ENCODE assay signal across 16 cellular contexts in the genomic region with DNA sequence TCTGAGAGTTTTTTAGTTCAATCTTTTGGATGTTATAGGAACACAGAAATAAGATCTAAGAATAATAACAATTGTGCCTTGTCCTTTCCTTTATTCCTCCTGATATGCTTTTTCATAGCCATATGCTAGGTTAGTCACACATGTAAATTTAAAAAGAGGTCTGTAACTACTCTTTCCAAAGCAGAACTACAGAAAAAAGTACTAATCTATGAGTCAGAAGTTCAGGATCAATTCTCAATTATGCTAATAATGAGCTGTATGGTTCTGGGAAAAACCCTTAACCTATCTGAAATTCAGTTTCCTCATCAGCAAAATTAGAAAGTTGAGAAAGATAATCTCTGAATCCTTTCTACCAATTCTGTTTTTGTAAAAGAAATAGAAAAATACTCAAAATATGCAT. TPM values are rescaled to one million over a fixed set of nuclear protein-coding genes. Genes with fewer than 3 reads are reported as not detected.
DNase-seq lines count a peak whose midpoint lies in the region; ATAC-seq lines count a peak whose summit lies in the region.
"Had no signal": no experiment of that assay in that cellular context is flagged by ENCODE, and none has a peak within 500 bp of the region (broad histone marks: within the 10 kb centered on the region; RNA-seq: fewer than 3 reads in every experiment).

No MANE protein-coding gene starts in this region.

- DNase-seq in activated CD4-positive, CD25-positive, alpha-beta regulatory T cell (lab: John Stamatoyannopoulos, UW) = no peak
- no peak for DNase-seq in activated naive CD4-positive, alpha-beta T cell treated with anti-CD3 and anti-CD28 coated beads, Interleukin-2, amount 50 U/mL, for 72 hours (ENCODE audit: low spot score in 2 of 2)
- no peak for DNase-seq in activated naive CD4-positive, alpha-beta T cell treated with anti-CD3 and anti-CD28 coated beads for 36 hours
- DNase-seq in stimulated activated naive CD8-positive, alpha-beta T cell treated with anti-CD3 and anti-CD28 coated beads, Interleukin-15, Interleukin-2, amounts not matched to agents 100 U/mL and 50 U/mL, for 24 hours = no peak
- DNase-seq in stimulated activated naive CD8-positive, alpha-beta T cell treated with anti-CD3 and anti-CD28 coated beads, Interleukin-15, amount 100 ng/mL, for 72 hours = no peak
- DNase-seq in left cardiac atrium = no peak
- DNase-seq: Caco-2; CD4-positive, CD25-positive, alpha-beta regulatory T cell; CD8-positive, alpha-beta T cell; DMS153; DND-41; GM23248; H7; HCEC 1CT had no signal

- H3K4me3 Mint-ChIP-seq in activated naive CD4-positive, alpha-beta T cell treated with anti-CD3 and anti-CD28 coated beads for 36 hours = no peak overlapping the region
- H3K4me3 Mint-ChIP-seq in stimulated activated naive CD8-positive, alpha-beta T cell treated with anti-CD3 and anti-CD28 coated beads, Interleukin-15, amount 100 ng/mL, for 72 hours = no peak overlapping the region
- H3K4me3 Mint-ChIP-seq: B cell; CD4-positive, CD25-positive, alpha-beta regulatory T cell; CD8-positive, alpha-beta T cell had no signal

- H3K36me3 Mint-ChIP-seq in activated naive CD4-positive, alpha-beta T cell treated with anti-CD3 and anti-CD28 coated beads, Interleukin-2, amount 50 U/mL, for 72 hours = no peaks in the 10 kb centered on the region
- no peaks in the 10 kb centered on the region for H3K36me3 Mint-ChIP-seq in activated naive CD4-positive, alpha-beta T cell treated with anti-CD3 and anti-CD28 coated beads for 36 hours (ENCODE audit: low read depth)
- H3K36me3 Mint-ChIP-seq: CD4-positive, CD25-positive, alpha-beta regulatory T cell; CD8-positive, alpha-beta T cell had no signal

- intact Hi-C loops in activated naive CD4-positive, alpha-beta T cell treated with anti-CD3 and anti-CD28 coated beads for 36 hours (cut with micrococcal nuclease) = loop anchor here (2.0 to 5.0 kb wide), 2 partner anchors 141 to 255 kb away; no protein-coding TSS in a partner anchor
- intact Hi-C loops in left cardiac atrium (cut with DNase I) = no loop called here

- no peaks in the 10 kb centered on the region for H3K27me3 Mint-ChIP-seq in activated naive CD4-positive, alpha-beta T cell treated with anti-CD3 and anti-CD28 coated beads for 36 hours (ENCODE audit: low read depth)
- H3K27me3 Mint-ChIP-seq in stimulated activated naive CD8-positive, alpha-beta T cell treated with anti-CD3 and anti-CD28 coated beads, Interleukin-15, amount 100 ng/mL, for 72 hours = no peaks in the 10 kb centered on the region

- CTCF ChIA-PET in activated naive CD4-positive, alpha-beta T cell treated with anti-CD3 and anti-CD28 coated beads for 36 hours (lab: Charles Lee) = interaction anchor here (0.6 kb wide), 1 partner anchor 318 kb away, joined by 3 read pairs; no protein-coding TSS in a partner anchor

- no peak overlapping the region for H3K27ac Mint-ChIP-seq in activated naive CD4-positive, alpha-beta T cell treated with anti-CD3 and anti-CD28 coated beads, Interleukin-2, amount 50 U/mL, for 72 hours
- no peak overlapping the region for H3K27ac Mint-ChIP-seq in activated naive CD4-positive, alpha-beta T cell treated with anti-CD3 and anti-CD28 coated beads for 36 hours
- no peak overlapping the region for H3K27ac Mint-ChIP-seq in stimulated activated naive CD8-positive, alpha-beta T cell treated with anti-CD3 and anti-CD28 coated beads, Interleukin-15, amount 100 ng/mL, for 72 hours
- H3K27ac Mint-ChIP-seq: B cell; CD4-positive, CD25-positive, alpha-beta regulatory T cell; CD8-positive, alpha-beta T cell had no signal

- peaks cover 28% of the 10 kb centered on the region for H3K4me1 Mint-ChIP-seq in activated naive CD4-positive, alpha-beta T cell treated with anti-CD3 and anti-CD28 coated beads for 36 hours (ENCODE audit: low read depth)
- peaks cover 11% of the 10 kb centered on the region for H3K4me1 Mint-ChIP-seq in stimulated activated naive CD8-positive, alpha-beta T cell treated with anti-CD3 and anti-CD28 coated beads, Interleukin-15, amount 100 ng/mL, for 72 hours
- H3K4me1 Mint-ChIP-seq: B cell had no signal

- ATAC-seq in activated CD4-positive, CD25-positive, alpha-beta regulatory T cell treated with anti-CD3 and anti-CD28 coated beads, Interleukin-2, amount 50 U/mL, for 24 hours = peak; percentile 64 to 74
- peak; percentile 54 to 64 for ATAC-seq in activated naive CD4-positive, alpha-beta T cell treated with anti-CD3 and anti-CD28 coated beads, Interleukin-2, amount 50 U/mL, for 72 hours
- peak; percentile 60 for ATAC-seq in stimulated activated naive CD8-positive, alpha-beta T cell treated with anti-CD3 and anti-CD28 coated beads, Interleukin-15, Interleukin-2, amounts not matched to agents 100 U/mL and 50 U/mL, for 24 hours
- ATAC-seq in stimulated activated naive CD8-positive, alpha-beta T cell treated with anti-CD3 and anti-CD28 coated beads, Interleukin-15, amount 100 ng/mL, for 72 hours = no peak
- ATAC-seq in left cardiac atrium = no peak
- ATAC-seq: CD8-positive, alpha-beta T cell had no signal

- H3K9me3 Mint-ChIP-seq in activated naive CD4-positive, alpha-beta T cell treated with anti-CD3 and anti-CD28 coated beads, Interleukin-2, amount 50 U/mL, for 72 hours = no peaks in the 10 kb centered on the region
- no peaks in the 10 kb centered on the region for H3K9me3 Mint-ChIP-seq in activated naive CD4-positive, alpha-beta T cell treated with anti-CD3 and anti-CD28 coated beads for 36 hours
- H3K9me3 Mint-ChIP-seq in stimulated activated naive CD8-positive, alpha-beta T cell treated with anti-CD3 and anti-CD28 coated beads, Interleukin-15, amount 100 ng/mL, for 72 hours = no peaks in the 10 kb centered on the region
- H3K9me3 Mint-ChIP-seq: CD8-positive, alpha-beta T cell had no signal

RNA-seq across cellular contexts. Expression of a gene that starts 44.4 kb away (rescaled TPM):
- under 1 TPM; 0.34 to 0.47 TPM for total RNA-seq in activated naive CD4-positive, alpha-beta T cell treated with anti-CD3 and anti-CD28 coated beads, Interleukin-2, amount 50 U/mL, for 72 hours
- under 1 TPM; 0.35 to 0.36 TPM for total RNA-seq in activated naive CD4-positive, alpha-beta T cell treated with anti-CD3 and anti-CD28 coated beads for 36 hours
- total RNA-seq in left cardiac atrium = under 1 TPM; 0.06 to 0.08 TPM
- total RNA-seq: GM23248, H7 had no signal

Comparison
In these comparisons a context has a peak if more than half of its experiments do, and no peak if none do; other contexts are left out.
1. ATAC-seq: peak in activated CD4-positive, CD25-positive, alpha-beta regulatory T cell treated with anti-CD3 and anti-CD28 coated beads, Interleukin-2, amount 50 U/mL, for 24 hours (2 of 2), activated naive CD4-positive, alpha-beta T cell treated with anti-CD3 and anti-CD28 coated beads, Interleukin-2, amount 50 U/mL, for 72 hours (2 of 2) and stimulated activated naive CD8-positive, alpha-beta T cell treated with anti-CD3 and anti-CD28 coated beads, Interleukin-15, Interleukin-2, amounts not matched to agents 100 U/mL and 50 U/mL, for 24 hours (single experiment); none in stimulated activated naive CD8-positive, alpha-beta T cell treated with anti-CD3 and anti-CD28 coated beads, Interleukin-15, amount 100 ng/mL, for 72 hours (single experiment) and left cardiac atrium (0 of 2).